In genomic region chr12:121004253-121004815, GRCh38 we compare ENCODE assay signal across 18 cellular contexts. TPM values are rescaled to one million over a fixed set of nuclear protein-coding genes. Genes with fewer than 3 reads are reported as not detected.
DNase-seq lines count a peak whose midpoint lies in the region; ATAC-seq and FAIRE-seq lines count a peak whose summit lies in the region.
"Had no signal": no experiment of that assay in that cellular context is flagged by ENCODE, and none has a peak within 500 bp of the region (broad histone marks: within the 10 kb centered on the region; RNA-seq: fewer than 3 reads in every experiment).

No MANE protein-coding gene starts in this region.

- H3K27ac Mint-ChIP-seq in activated naive CD4-positive, alpha-beta T cell treated with anti-CD3 and anti-CD28 coated beads, Interleukin-2, amount 50 U/mL, for 72 hours, result peak overlapping the region; percentile 45 to 91
- H3K27ac Mint-ChIP-seq in effector memory CD8-positive, alpha-beta T cell, result peak overlapping the region; percentile 5 to 92
- H3K27ac Mint-ChIP-seq: B cell; CD4-positive, alpha-beta T cell had no signal

- H3K27me3 Mint-ChIP-seq in effector memory CD8-positive, alpha-beta T cell, result no peaks in the 10 kb centered on the region
- H3K27me3 Mint-ChIP-seq: B cell; CD4-positive, alpha-beta T cell had no signal

- H3K9me3 Mint-ChIP-seq in activated naive CD4-positive, alpha-beta T cell treated with anti-CD3 and anti-CD28 coated beads, Interleukin-2, amount 50 U/mL, for 72 hours, result no peaks in the 10 kb centered on the region
- no peaks in the 10 kb centered on the region for H3K9me3 Mint-ChIP-seq in effector memory CD8-positive, alpha-beta T cell
- H3K9me3 Mint-ChIP-seq: CD4-positive, alpha-beta T cell; H9 had no signal

- H3K4me1 Mint-ChIP-seq in effector memory CD8-positive, alpha-beta T cell (ENCODE audit: low read depth in 2 of 2), result peaks cover 5 to 9% of the 10 kb centered on the region in 2 donors
- H3K4me1 Mint-ChIP-seq: B cell had no signal

- FAIRE-seq in urothelium cell line (lab: Jason Lieb, UNC), result peak; percentile 37
- FAIRE-seq: GM12878, GM18507 had no signal

- H3K4me3 Mint-ChIP-seq in effector memory CD8-positive, alpha-beta T cell, result no peak overlapping the region
- H3K4me3 Mint-ChIP-seq: B cell; CD4-positive, alpha-beta T cell had no signal

- peaks cover 6 to 13% of the 10 kb centered on the region in 2 donors for H3K36me3 Mint-ChIP-seq in activated naive CD4-positive, alpha-beta T cell treated with anti-CD3 and anti-CD28 coated beads, Interleukin-2, amount 50 U/mL, for 72 hours
- peaks cover 39% of the 10 kb centered on the region for H3K36me3 Mint-ChIP-seq in effector memory CD8-positive, alpha-beta T cell (ENCODE audit: insufficient read depth)

- no peak for ATAC-seq in activated naive CD4-positive, alpha-beta T cell treated with anti-CD3 and anti-CD28 coated beads, Interleukin-2, amount 50 U/mL, for 72 hours
- no peak for ATAC-seq in effector memory CD8-positive, alpha-beta T cell (replicated peaks)
- no peak for ATAC-seq in GM21360 (IDR thresholded peaks at IDR 0.05; ENCODE audit: unreplicated experiment)
- ATAC-seq in stimulated activated naive CD8-positive, alpha-beta T cell treated with anti-CD3 and anti-CD28 coated beads, Interleukin-15, Interleukin-2, amounts not matched to agents 100 U/mL and 50 U/mL, for 24 hours, result no peak
- ATAC-seq: GM12878 had no signal

- DNase-seq in activated naive CD4-positive, alpha-beta T cell treated with anti-CD3 and anti-CD28 coated beads, Interleukin-2, amount 50 U/mL, for 72 hours (ENCODE audit: low spot score in 2 of 2), result no peak
- DNase-seq in activated naive CD4-positive, alpha-beta T cell treated with Interleukin-2 at 50 U/mL for 16 hours, result no peak
- DNase-seq in effector memory CD8-positive, alpha-beta T cell, result no peak
- peak; percentile 54 for DNase-seq in mucosa of gallbladder (ENCODE audit: low spot score)
- no peak for DNase-seq in urothelium cell line (ENCODE audit: low spot score)
- DNase-seq in DMS153 (lab: John Stamatoyannopoulos, UW), result no peak
- no peak for DNase-seq in stimulated activated naive CD8-positive, alpha-beta T cell treated with anti-CD3 and anti-CD28 coated beads, Interleukin-15, Interleukin-2, amounts not matched to agents 100 U/mL and 50 U/mL, for 24 hours
- DNase-seq: CD4-positive, alpha-beta T cell; DMS 273 treated with DMSO at 0.1 percent for 48 hours; DMS79; GOT3; IMR-90 had no signal

RNA-seq across cellular contexts. Expression of gene C12orf43, which starts 12.0 kb away (rescaled TPM):
- 10 to 100 TPM; 16.9 to 19.9 TPM for total RNA-seq in activated naive CD4-positive, alpha-beta T cell treated with anti-CD3 and anti-CD28 coated beads, Interleukin-2, amount 50 U/mL, for 72 hours
- 14.7 TPM for total RNA-seq in mucosa of gallbladder

RNA-seq across cellular contexts. Expression of gene HNF1A, which starts 26.0 kb away (rescaled TPM):
- not detected for total RNA-seq in activated naive CD4-positive, alpha-beta T cell treated with anti-CD3 and anti-CD28 coated beads, Interleukin-2, amount 50 U/mL, for 72 hours
- 12.0 TPM for total RNA-seq in mucosa of gallbladder
- total RNA-seq: B cell; CD4-positive, alpha-beta T cell; G401; H9 had no signal

RNA-seq across cellular contexts. Expression of gene OASL, which starts 34.7 kb away (rescaled TPM):
- total RNA-seq in activated naive CD4-positive, alpha-beta T cell treated with anti-CD3 and anti-CD28 coated beads, Interleukin-2, amount 50 U/mL, for 72 hours, result 10 to 100 TPM in 1 of 2 donors, 1 to 10 TPM in 1; 2.6 to 16.3 TPM
- 3.1 TPM for total RNA-seq in mucosa of gallbladder
- total RNA-seq: G401, H9 had no signal

Comparison
In these comparisons a context has a peak if more than half of its experiments do, and no peak if none do; other contexts are left out.
1. RNA of gene HNF1A, which starts 26.0 kb away (total RNA-seq): 12.0 TPM in mucosa of gallbladder (single experiment); not detected in activated naive CD4-positive, alpha-beta T cell treated with anti-CD3 and anti-CD28 coated beads, Interleukin-2, amount 50 U/mL, for 72 hours; every median in the first group is over 10 times any median in the second.